ENCODE assay signal across 10 cellular contexts in genomic region chr10:49115796-49116508, GRCh38. TPM values are rescaled to one million over a fixed set of nuclear protein-coding genes. Genes with fewer than 3 reads are reported as not detected.
A peak's percentile ranks its signal among the peaks of the same experiment; 100 is the strongest.
DNase-seq lines count a peak whose midpoint lies in the region; ATAC-seq and TF ChIP-seq lines count a peak whose summit lies in the region.
"Had no signal": no experiment of that assay in that cellular context is flagged by ENCODE, and none has a peak within 500 bp of the region (broad histone marks: within the 10 kb centered on the region; RNA-seq: fewer than 3 reads in every experiment).

No MANE protein-coding gene starts in this region.

- no peak for TF ChIP-seq POLR2A in uterus (IDR thresholded peaks at IDR 0.05)

- TF ChIP-seq CTCF in right atrium auricular region (IDR thresholded peaks at IDR 0.05) (no peak), neural crest cell (conservative IDR thresholded peaks at IDR 0.05) (no peak), uterus (IDR thresholded peaks at IDR 0.05) (no peak)

- H3K36me3 ChIP-seq in right atrium auricular region (no peaks in the 10 kb centered on the region), uterus (no peaks in the 10 kb centered on the region)

- peak overlapping the region; percentile 56 for H3K4me3 Mint-ChIP-seq in neural crest cell

- ATAC-seq in Right ventricle myocardium inferior (no peak), GM19452 (IDR thresholded peaks at IDR 0.05; ENCODE audit: unreplicated experiment) (no peak)

- H3K27ac ChIP-seq in right atrium auricular region: peak overlapping the region; percentile 55 to 59
- peak overlapping the region; percentile 63 to 87 for H3K27ac ChIP-seq in uterus

- no peaks in the 10 kb centered on the region for H3K27me3 Mint-ChIP-seq in neural crest cell (ENCODE audit: low read depth)

- intact Hi-C loops in Right ventricle myocardium inferior (cut with DNase I): loop anchor here (2.0 to 10.0 kb wide), 4 partner anchors 46 to 159 kb away; no protein-coding TSS in a partner anchor
- intact Hi-C loops in uterus (cut with DNase I; ENCODE audit: low total_unique reads): no loop called here

- peaks cover 0 to 38% of the 10 kb centered on the region in 2 donors for H3K4me1 ChIP-seq in right atrium auricular region
- H3K4me1 ChIP-seq in uterus: no peaks in the 10 kb centered on the region

- H3K9me3 ChIP-seq in right atrium auricular region: no peaks in the 10 kb centered on the region
- no peaks in the 10 kb centered on the region for H3K9me3 ChIP-seq in uterus

- peaks cover 22% of the 10 kb centered on the region for H3K4me1 Mint-ChIP-seq in neural crest cell

- no peak overlapping the region for H3K27ac Mint-ChIP-seq in neural crest cell (ENCODE audit: unreplicated experiment)

- H3K27me3 ChIP-seq in right atrium auricular region (no peaks in the 10 kb centered on the region), uterus (no peaks in the 10 kb centered on the region)

- H3K4me3 ChIP-seq in right atrium auricular region (peak overlapping the region; percentile 15 to 72), uterus (peak overlapping the region in 1 of 2 donors; percentile 38)

- H3K9me3 Mint-ChIP-seq in neural crest cell: no peaks in the 10 kb centered on the region

- DNase-seq in right atrium auricular region (ENCODE audit: low spot score) (peak; percentile 55), Right ventricle myocardium inferior (ENCODE audit: missing footprints) (no peak), ecto neural progenitor cell (ENCODE audit: low spot score) (peak; percentile 41), neural crest cell (ENCODE audit: low read depth, low spot score) (no peak), uterus (no peak), middle frontal gyrus (ENCODE audit: extremely low spot score, low spot score) (no peak), cerebellum (ENCODE audit: low spot score) (no peak)
- DNase-seq: NCI-H510A treated with DMSO at 0.1 percent for 48 hours had no signal

- no peaks in the 10 kb centered on the region for H3K36me3 Mint-ChIP-seq in neural crest cell (ENCODE audit: low read depth)

RNA-seq across cellular contexts. Expression of gene VSTM4, which starts 0.6 kb away (rescaled TPM):
- total RNA-seq in right atrium auricular region (10 to 100 TPM; 17.6 to 22.7 TPM), Right ventricle myocardium inferior (21.8 TPM), neural crest cell (2.2 and 2.3 TPM in 2 replicates), uterus (10 to 100 TPM; 10.3 to 46.6 (median 19.3) TPM), cerebellum (10.4 TPM)

RNA-seq across cellular contexts. Expression of gene FAM170B, which starts 17.9 kb away (rescaled TPM):
- total RNA-seq in right atrium auricular region (not detected), Right ventricle myocardium inferior (not detected), neural crest cell (not detected in 2 replicates), uterus (not detected), cerebellum (not detected)
- total RNA-seq: mononuclear cell had no signal

Comparison
In these comparisons a context has a peak if more than half of its experiments do, and no peak if none do; other contexts are left out.
1. DNase-seq: peak in right atrium auricular region (single experiment) and ecto neural progenitor cell (single experiment); none in Right ventricle myocardium inferior (single experiment), neural crest cell (single experiment), uterus (0 of 2), middle frontal gyrus (single experiment) and cerebellum (single experiment).